ENCODE assay signal across 40 cellular contexts in the genomic region with DNA sequence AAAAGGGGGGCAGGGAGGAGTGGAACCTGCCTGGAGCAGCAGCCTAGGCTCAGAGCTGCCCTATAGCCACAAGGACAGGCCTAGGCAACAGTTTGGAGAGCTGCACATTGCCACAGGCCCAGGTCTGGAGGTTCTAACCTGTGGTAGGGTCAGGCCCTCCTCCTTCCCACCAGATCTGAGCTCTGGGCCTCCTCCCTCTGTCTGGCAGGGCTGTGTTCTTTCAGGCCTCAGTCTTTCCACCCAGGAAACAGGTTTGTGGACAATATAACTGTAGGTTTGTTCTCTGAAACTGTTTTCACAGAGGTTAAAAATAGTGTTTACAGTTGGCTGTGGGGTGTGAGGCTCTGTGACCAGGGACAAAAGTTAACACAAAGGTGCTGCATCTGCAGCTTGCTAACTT. TPM values are rescaled to one million over a fixed set of nuclear protein-coding genes. Genes with fewer than 3 reads are reported as not detected.
"Had no signal": no experiment of that assay in that cellular context is flagged by ENCODE, and none has a peak within 500 bp of the region (broad histone marks: within the 10 kb centered on the region; RNA-seq: fewer than 3 reads in every experiment).

No MANE protein-coding gene starts in this region.

- H3K4me1 ChIP-seq: ascending aorta had no signal

- H3K27ac ChIP-seq: ascending aorta, cardiac muscle cell, VCaP had no signal

- H3K27me3 Mint-ChIP-seq: activated CD4-positive, alpha-beta memory T cell treated with anti-CD3 and anti-CD28 coated beads for 36 hours; activated CD8-positive, alpha-beta T cell treated with anti-CD3 and anti-CD28 coated beads for 36 hours; activated naive CD4-positive, alpha-beta T cell treated with anti-CD3 and anti-CD28 coated beads, Interleukin-2, amount 50 U/mL, for 24 hours; activated naive CD8-positive, alpha-beta T cell; activated naive CD8-positive, alpha-beta T cell treated with anti-CD3 and anti-CD28 coated beads, Interleukin-2, amount 50 U/mL, for 24 hours; central memory CD8-positive, alpha-beta T cell had no signal

- H3K36me3 Mint-ChIP-seq: activated CD4-positive, alpha-beta memory T cell treated with anti-CD3 and anti-CD28 coated beads for 36 hours; activated naive CD4-positive, alpha-beta T cell treated with anti-CD3 and anti-CD28 coated beads, Interleukin-2, amount 10 ng/mL, durations not matched to agents 7 days and 5 days; activated naive CD4-positive, alpha-beta T cell treated with anti-CD3 and anti-CD28 coated beads, Interleukin-2, amount 50 U/mL, for 24 hours; activated naive CD8-positive, alpha-beta T cell; activated naive CD8-positive, alpha-beta T cell treated with anti-CD3 and anti-CD28 coated beads, Interleukin-2, amount 10 ng/mL, durations not matched to agents 7 days and 5 days; brain had no signal

- H3K4me1 Mint-ChIP-seq: activated B cell treated with CpG ODN at 0.5 μM for 24 hours; activated CD4-positive, alpha-beta T cell treated with anti-CD3 and anti-CD28 coated beads, Interleukin-2, amount 10 ng/mL, durations not matched to agents 24 days and 14 days; activated naive CD4-positive, alpha-beta T cell treated with anti-CD3 and anti-CD28 coated beads, Interleukin-2, amount 10 ng/mL, durations not matched to agents 7 days and 5 days; activated naive CD4-positive, alpha-beta T cell treated with anti-CD3 and anti-CD28 coated beads, Interleukin-2, amount 50 U/mL, for 24 hours; activated naive CD8-positive, alpha-beta T cell treated with anti-CD3 and anti-CD28 coated beads, Interleukin-2, amount 10 ng/mL, durations not matched to agents 7 days and 5 days; activated naive CD8-positive, alpha-beta T cell treated with anti-CD3 and anti-CD28 coated beads, Interleukin-2, amount 50 U/mL, for 24 hours; activated T-helper 17 cell treated with anti-CD3 and anti-CD28 coated beads, Interleukin-2, amount 50 U/mL, for 72 hours; central memory CD8-positive, alpha-beta T cell had no signal

- H3K9me3 Mint-ChIP-seq: activated B cell treated with CpG ODN at 0.5 μM for 24 hours; activated CD4-positive, alpha-beta memory T cell treated with anti-CD3 and anti-CD28 coated beads for 36 hours; activated CD4-positive, alpha-beta T cell treated with anti-CD3 and anti-CD28 coated beads, Interleukin-2, amount 10 ng/mL, durations not matched to agents 24 days and 14 days; activated CD8-positive, alpha-beta T cell treated with anti-CD3 and anti-CD28 coated beads for 36 hours; activated naive CD4-positive, alpha-beta T cell treated with anti-CD3 and anti-CD28 coated beads, Interleukin-2, amount 10 ng/mL, durations not matched to agents 7 days and 5 days; activated naive CD4-positive, alpha-beta T cell treated with anti-CD3 and anti-CD28 coated beads, Interleukin-2, amount 50 U/mL, for 24 hours; activated naive CD8-positive, alpha-beta T cell treated with anti-CD3 and anti-CD28 coated beads, Interleukin-2, amount 10 ng/mL, durations not matched to agents 7 days and 5 days; activated naive CD8-positive, alpha-beta T cell treated with anti-CD3 and anti-CD28 coated beads, Interleukin-2, amount 50 U/mL, for 24 hours; activated T-cell treated with anti-CD3 and anti-CD28 coated beads, Interleukin-2, amount 50 U/mL, for 4 hours; activated T-cell treated with anti-CD3 and anti-CD28 coated beads, Interleukin-2, amount 50 U/mL, for 72 hours; activated T-helper 1 cell treated with anti-CD3 and anti-CD28 coated beads, Interleukin-12 subunit alpha, Interleukin-12 subunit beta, Interleukin-2, Interleukin-4 antibody, amounts not matched to agents 30 ng/mL and 10 ng/mL and 1 ng/mL, durations not matched to agents 14 hours and 24 hours and 36 hours; activated T-helper 17 cell treated with anti-CD3 and anti-CD28 coated beads, Interleukin-2, amount 50 U/mL, for 72 hours; central memory CD8-positive, alpha-beta T cell; T-helper 1 cell treated with Interleukin-12 subunit alpha and Interleukin-12 subunit beta and Interleukin-4 antibody, amounts not matched to agents 30 μg/mL and 1 μg/mL, for 36 hours; T-helper 2 cell treated with Interferon-gamma antibody and Interleukin-4, amounts not matched to agents 5 μg/mL and 100 μg/mL, for 36 hours had no signal

- ATAC-seq: activated CD8-positive, alpha-beta T cell treated with anti-CD3 and anti-CD28 coated beads for 36 hours; activated naive CD8-positive, alpha-beta T cell treated with anti-CD3 and anti-CD28 coated beads, Interleukin-2, amount 50 U/mL, for 24 hours; activated T-cell treated with anti-CD3 and anti-CD28 coated beads, Interleukin-2, amount 50 U/mL, for 4 hours; activated T-cell treated with anti-CD3 and anti-CD28 coated beads, Interleukin-2, amount 50 U/mL, for 72 hours; activated T-helper 17 cell treated with anti-CD3 and anti-CD28 coated beads, Interleukin-2, amount 50 U/mL, for 72 hours had no signal

- H3K36me3 ChIP-seq: ascending aorta, cardiac muscle cell had no signal

- H3K4me3 ChIP-seq: ascending aorta, cardiac muscle cell had no signal

- H3K27ac Mint-ChIP-seq: activated B cell treated with CpG ODN at 0.5 μM for 24 hours; activated CD4-positive, alpha-beta memory T cell treated with anti-CD3 and anti-CD28 coated beads for 36 hours; activated CD4-positive, alpha-beta T cell treated with anti-CD3 and anti-CD28 coated beads, Interleukin-2, amount 10 ng/mL, durations not matched to agents 24 days and 14 days; activated CD8-positive, alpha-beta T cell treated with anti-CD3 and anti-CD28 coated beads for 36 hours; activated naive CD4-positive, alpha-beta T cell treated with anti-CD3 and anti-CD28 coated beads, Interleukin-2, amount 10 ng/mL, durations not matched to agents 7 days and 5 days; activated naive CD4-positive, alpha-beta T cell treated with anti-CD3 and anti-CD28 coated beads, Interleukin-2, amount 50 U/mL, for 24 hours; activated naive CD8-positive, alpha-beta T cell; activated naive CD8-positive, alpha-beta T cell treated with anti-CD3 and anti-CD28 coated beads, Interleukin-2, amount 10 ng/mL, durations not matched to agents 7 days and 5 days; activated naive CD8-positive, alpha-beta T cell treated with anti-CD3 and anti-CD28 coated beads, Interleukin-2, amount 50 U/mL, for 24 hours; activated T-cell treated with anti-CD3 and anti-CD28 coated beads, Interleukin-2, amount 50 U/mL, for 72 hours; activated T-helper 1 cell treated with anti-CD3 and anti-CD28 coated beads, Interleukin-12 subunit alpha, Interleukin-12 subunit beta, Interleukin-2, Interleukin-4 antibody, amounts not matched to agents 30 ng/mL and 10 ng/mL and 1 ng/mL, durations not matched to agents 14 hours and 24 hours and 36 hours; activated T-helper 17 cell treated with anti-CD3 and anti-CD28 coated beads, Interleukin-2, amount 50 U/mL, for 72 hours; T-helper 1 cell treated with Interleukin-12 subunit alpha and Interleukin-12 subunit beta and Interleukin-4 antibody, amounts not matched to agents 30 μg/mL and 1 μg/mL, for 36 hours; T-helper 2 cell treated with Interferon-gamma antibody and Interleukin-4, amounts not matched to agents 5 μg/mL and 100 μg/mL, for 36 hours had no signal

- H3K27me3 ChIP-seq: ascending aorta, cardiac muscle cell had no signal

- H3K4me3 Mint-ChIP-seq: activated B cell treated with CpG ODN at 0.5 μM for 24 hours; activated CD4-positive, alpha-beta memory T cell treated with anti-CD3 and anti-CD28 coated beads for 36 hours; activated CD4-positive, alpha-beta T cell treated with anti-CD3 and anti-CD28 coated beads, Interleukin-2, amount 10 ng/mL, durations not matched to agents 24 days and 14 days; activated CD8-positive, alpha-beta T cell treated with anti-CD3 and anti-CD28 coated beads for 36 hours; activated naive CD4-positive, alpha-beta T cell treated with anti-CD3 and anti-CD28 coated beads, Interleukin-2, amount 10 ng/mL, durations not matched to agents 7 days and 5 days; activated naive CD4-positive, alpha-beta T cell treated with anti-CD3 and anti-CD28 coated beads, Interleukin-2, amount 50 U/mL, for 24 hours; activated naive CD8-positive, alpha-beta T cell; activated naive CD8-positive, alpha-beta T cell treated with anti-CD3 and anti-CD28 coated beads, Interleukin-2, amount 10 ng/mL, durations not matched to agents 7 days and 5 days; activated naive CD8-positive, alpha-beta T cell treated with anti-CD3 and anti-CD28 coated beads, Interleukin-2, amount 50 U/mL, for 24 hours; activated T-cell treated with anti-CD3 and anti-CD28 coated beads, Interleukin-2, amount 50 U/mL, for 4 hours; activated T-cell treated with anti-CD3 and anti-CD28 coated beads, Interleukin-2, amount 50 U/mL, for 72 hours; activated T-helper 1 cell treated with anti-CD3 and anti-CD28 coated beads, Interleukin-12 subunit alpha, Interleukin-12 subunit beta, Interleukin-2, Interleukin-4 antibody, amounts not matched to agents 30 ng/mL and 10 ng/mL and 1 ng/mL, durations not matched to agents 14 hours and 24 hours and 36 hours; activated T-helper 17 cell treated with anti-CD3 and anti-CD28 coated beads, Interleukin-2, amount 50 U/mL, for 72 hours; central memory CD8-positive, alpha-beta T cell; T-helper 1 cell treated with Interleukin-12 subunit alpha and Interleukin-12 subunit beta and Interleukin-4 antibody, amounts not matched to agents 30 μg/mL and 1 μg/mL, for 36 hours; T-helper 2 cell treated with Interferon-gamma antibody and Interleukin-4, amounts not matched to agents 5 μg/mL and 100 μg/mL, for 36 hours had no signal

- FAIRE-seq: bronchial epithelial cell, TTC549 had no signal

- H3K9me3 ChIP-seq: ascending aorta had no signal

- DNase-seq: activated B cell treated with CpG ODN at 0.5 μM for 24 hours; activated CD4-positive, alpha-beta memory T cell treated with anti-CD3 and anti-CD28 coated beads for 36 hours; activated CD4-positive, alpha-beta T cell treated with anti-CD3 and anti-CD28 coated beads for 4 hours; activated CD4-positive, alpha-beta T cell treated with anti-CD3 and anti-CD28 coated beads, Interleukin-2, amount 10 ng/mL, durations not matched to agents 24 days and 14 days; activated CD4-positive, alpha-beta T cell treated with anti-CD3 and anti-CD28 coated beads, Interleukin-2, amount 50 U/mL, for 1 hour; activated CD4-positive, alpha-beta T cell treated with anti-CD3 and anti-CD28 coated beads, Interleukin-2, amount 50 U/mL, for 4 hours; activated CD4-positive, CD25-positive, alpha-beta regulatory T cell treated with anti-CD3 and anti-CD28 coated beads, Interleukin-2, amount 50 U/mL, for 72 hours; activated CD8-positive, alpha-beta memory T cell treated with anti-CD3 and anti-CD28 coated beads, Interleukin-2, amount 50 U/mL, for 4 hours; activated CD8-positive, alpha-beta T cell treated with anti-CD3 and anti-CD28 coated beads for 36 hours; activated effector memory CD4-positive, alpha-beta T cell treated with anti-CD3 and anti-CD28 coated beads, Interleukin-2, amount 50 U/mL, for 16 hours; activated gamma-delta T cell treated with Interleukin-2 at 50 U/mL for 16 hours; activated naive CD4-positive, alpha-beta T cell; activated naive CD4-positive, alpha-beta T cell treated with anti-CD3 and anti-CD28 coated beads, Interleukin-2, amount 10 ng/mL, durations not matched to agents 7 days and 5 days; activated naive CD8-positive, alpha-beta T cell treated with anti-CD3 and anti-CD28 coated beads, Interleukin-2, amount 10 ng/mL, durations not matched to agents 7 days and 5 days; activated naive CD8-positive, alpha-beta T cell treated with anti-CD3 and anti-CD28 coated beads, Interleukin-2, amount 50 U/mL, for 24 hours; activated T-cell treated with anti-CD3 and anti-CD28 coated beads for 4 hours; activated T-cell treated with anti-CD3 and anti-CD28 coated beads, Interleukin-2, amount 50 U/mL, for 1 hour; activated T-cell treated with anti-CD3 and anti-CD28 coated beads, Interleukin-2, amount 50 U/mL, for 4 hours; activated T-cell treated with anti-CD3 and anti-CD28 coated beads, Interleukin-2, amount 50 U/mL, for 72 hours; amygdala; anterior cingulate cortex; caudate nucleus; cerebellar nuclear complex; T-helper 1 cell; T-helper 2 cell; T-helper 9 cell had no signal

RNA-seq across cellular contexts. Expression of a gene that starts 9.0 kb away (rescaled TPM):
- total RNA-seq: activated B cell treated with CpG ODN at 0.5 μM for 24 hours; activated naive CD8-positive, alpha-beta T cell treated with anti-CD3 and anti-CD28 coated beads, Interleukin-2, amount 10 ng/mL, durations not matched to agents 7 days and 5 days; ascending aorta; chondrocyte had no signal
- polyA plus RNA-seq: cardiac muscle cell had no signal

RNA-seq across cellular contexts. Expression of a gene that starts 22.3 kb away (rescaled TPM):
- total RNA-seq: ascending aorta had no signal

RNA-seq across cellular contexts. Expression of a gene that starts 25.0 kb away (rescaled TPM):
- total RNA-seq: ascending aorta had no signal
